In genomic region chr4:168487821-168488162, GRCh38 we compare ENCODE assay signal across 29 cellular contexts. TPM values are rescaled to one million over a fixed set of nuclear protein-coding genes. Genes with fewer than 3 reads are reported as not detected.
DNase-seq lines count a peak whose midpoint lies in the region; ATAC-seq and TF ChIP-seq lines count a peak whose summit lies in the region.
"Had no signal": no experiment of that assay in that cellular context is flagged by ENCODE, and none has a peak within 500 bp of the region (broad histone marks: within the 10 kb centered on the region; RNA-seq: fewer than 3 reads in every experiment).

No MANE protein-coding gene starts in this region.

- H3K9ac ChIP-seq in Loucy (ENCODE audit: low read depth, low read length, poor library complexity, severe bottlenecking): no peak overlapping the region

- H3K9me2 ChIP-seq in Loucy (replicated peaks; ENCODE audit: low read depth, low read length): no peaks in the 10 kb centered on the region

- H3K27ac Mint-ChIP-seq in Calu3 (ENCODE audit: unreplicated experiment): peak overlapping the region; percentile 77
- peak overlapping the region; percentile 25 to 56 (median 53) for H3K27ac Mint-ChIP-seq in nephron
- H3K27ac Mint-ChIP-seq: activated CD8-positive, alpha-beta T cell treated with anti-CD3 and anti-CD28 coated beads for 36 hours; natural killer cell treated with Interleukin-12 subunit alpha and Interleukin-12 subunit beta and Interleukin-15 and Interleukin-18, amount 100 ng/mL, for 72 hours; stimulated activated memory B cell treated with anti-CD40 and anti-IgM and Interleukin-4, amounts not matched to agents 10 μg/mL and 1 μg/mL and 100 μg/mL, for 72 hours had no signal

- H3K4me1 ChIP-seq in Loucy (ENCODE audit: insufficient read depth, low read length, poor library complexity, severe bottlenecking) (peaks cover 29% of the 10 kb centered on the region), transverse colon (no peaks in the 10 kb centered on the region)
- H3K4me1 ChIP-seq: suprapubic skin, uterus had no signal

- no peaks in the 10 kb centered on the region for H3F3A ChIP-seq in Loucy (ENCODE audit: low read depth)

- H4K20me1 ChIP-seq in Loucy (ENCODE audit: insufficient read depth, low read length, poor library complexity, severe bottlenecking): no peaks in the 10 kb centered on the region

- H3K27me3 Mint-ChIP-seq in Calu3 (ENCODE audit: unreplicated experiment): no peaks in the 10 kb centered on the region
- H3K27me3 Mint-ChIP-seq in nephron (ENCODE audit: low read depth): peaks cover 3% of the 10 kb centered on the region

- H3K9me3 ChIP-seq in Loucy (ENCODE audit: insufficient read depth, low read depth, low read length) (no peaks in the 10 kb centered on the region), transverse colon (no peaks in the 10 kb centered on the region)
- H3K9me3 ChIP-seq: ovary, suprapubic skin, uterus had no signal

- no peaks in the 10 kb centered on the region for H3K36me3 Mint-ChIP-seq in Calu3 (ENCODE audit: insufficient read depth, unreplicated experiment)
- H3K36me3 Mint-ChIP-seq in nephron (ENCODE audit: low read depth): no peaks in the 10 kb centered on the region
- H3K36me3 Mint-ChIP-seq: stimulated activated memory B cell treated with anti-CD40 and anti-IgM and Interleukin-4, amounts not matched to agents 10 μg/mL and 1 μg/mL and 100 μg/mL, for 72 hours had no signal

- TF ChIP-seq CTCF in Calu3 (IDR thresholded peaks at IDR 0.05; ENCODE audit: unreplicated experiment) (no peak), Loucy (conservative IDR thresholded peaks at IDR 0.05; ENCODE audit: low read length) (no peak), nephron (IDR thresholded peaks at IDR 0.05; ENCODE audit: unreplicated experiment in 3 of 3) (no peak), transverse colon (IDR thresholded peaks at IDR 0.05) (no peak)

- peaks cover 37% of the 10 kb centered on the region for H3K4me1 Mint-ChIP-seq in Calu3 (ENCODE audit: low read depth, unreplicated experiment)
- peaks cover 37% of the 10 kb centered on the region for H3K4me1 Mint-ChIP-seq in nephron
- H3K4me1 Mint-ChIP-seq: central memory CD8-positive, alpha-beta T cell; stimulated activated memory B cell treated with anti-CD40 and anti-IgM and Interleukin-4, amounts not matched to agents 10 μg/mL and 1 μg/mL and 100 μg/mL, for 72 hours had no signal

- no peak for ATAC-seq in GM19452 (IDR thresholded peaks at IDR 0.05; ENCODE audit: unreplicated experiment)
- ATAC-seq: stimulated activated memory B cell treated with anti-CD40 and anti-IgM and Interleukin-4, amounts not matched to agents 10 μg/mL and 1 μg/mL and 100 μg/mL, for 72 hours had no signal

- H3K79me2 ChIP-seq in Loucy (ENCODE audit: insufficient read depth, low read length): no peaks in the 10 kb centered on the region

- H3K4me3 Mint-ChIP-seq in Calu3 (ENCODE audit: low read depth, unreplicated experiment) (peak overlapping the region; percentile 45), nephron (peak overlapping the region in 1 of 3 experiments; percentile 49)
- H3K4me3 Mint-ChIP-seq: activated CD8-positive, alpha-beta T cell treated with anti-CD3 and anti-CD28 coated beads for 36 hours; central memory CD8-positive, alpha-beta T cell; natural killer cell treated with Interleukin-12 subunit alpha and Interleukin-12 subunit beta and Interleukin-15 and Interleukin-18, amount 100 ng/mL, for 72 hours; stimulated activated memory B cell treated with anti-CD40 and anti-IgM and Interleukin-4, amounts not matched to agents 10 μg/mL and 1 μg/mL and 100 μg/mL, for 72 hours had no signal

- DNase-seq in Calu3: no peak
- DNase-seq in epithelial cell of prostate (ENCODE audit: low read depth, low spot score): no peak
- no peak for DNase-seq in transverse colon
- DNase-seq in NCI-H1694 (lab: John Stamatoyannopoulos, UW): no peak
- no peak for DNase-seq in activated CD4-positive, alpha-beta T cell treated with anti-CD3 and anti-CD28 coated beads, Interleukin-2, amount 50 U/mL, for 4 hours
- DNase-seq: aorta; C1 segment of cervical spinal cord; dermis blood vessel endothelial cell; DND-41; Kasumi-1; NCI-H1048; NCI-H187; NCI-H524 treated with DMSO at 0.1 percent for 48 hours; ovary; retina; SIG-M5; stimulated activated CD4-positive, alpha-beta T cell treated with anti-CD3 and anti-CD28 coated beads, Interleukin-4, amount 100 ng/mL, for 24 hours; T-helper 1 cell; uterus had no signal

- 67% methylated on average over 2 of the region's 2 CpGs; no CpG with 5 or more reads in 1 of the 2 donors for WGBS in transverse colon (ENCODE audit: low coverage in 1 of 2), 2 donors

- CTCF ChIA-PET in Calu3 (lab: Charles Lee): interaction anchor here (0.8 to 1.2 kb wide), 4 partner anchors 9 to 101 kb away, joined by 3 to 4 read pairs (median 3); partner anchors contain the start of gene PALLD

- TF ChIP-seq POLR2A in transverse colon (IDR thresholded peaks at IDR 0.05): no peak

- TF ChIP-seq EP300 in transverse colon (IDR thresholded peaks at IDR 0.05; ENCODE audit: low read depth): no peak

- H2AFZ ChIP-seq in Loucy (ENCODE audit: low read length): 0 out of 2 replicates have a peak overlapping the region, but pooled peaks have one; percentile 56

- H3K36me3 ChIP-seq in Loucy (ENCODE audit: insufficient read depth, low read length) (no peaks in the 10 kb centered on the region), transverse colon (no peaks in the 10 kb centered on the region)
- H3K36me3 ChIP-seq: ovary, suprapubic skin, uterus had no signal

- in situ Hi-C loops in transverse colon (cut with MboI; ENCODE audit: low pct_ligation_motif_present in 1 of 4, low pct_unique_long_range_greater_than_20kb in 1 of 4, low sequenced_read_pairs in 3 of 4): loop anchor here in 1 of 4 donors (25.0 kb wide), 1 partner anchor 175 kb away; the partner anchor contains the start of gene DDX60

- H3K27ac ChIP-seq in epithelial cell of prostate (peak overlapping the region; percentile 92), transverse colon (no peak overlapping the region)
- H3K27ac ChIP-seq: HL-60, ovary, suprapubic skin, uterus had no signal

- H3K27me3 ChIP-seq in Loucy (ENCODE audit: insufficient read depth, low read length, poor library complexity, severe bottlenecking): no peaks in the 10 kb centered on the region
- H3K27me3 ChIP-seq in transverse colon: no peaks in the 10 kb centered on the region
- H3K27me3 ChIP-seq: ovary, suprapubic skin, uterus had no signal

- no peak overlapping the region for H3K4me2 ChIP-seq in Loucy (ENCODE audit: low read depth, low read length, poor library complexity, severe bottlenecking)

- H3K9me3 Mint-ChIP-seq in Calu3 (ENCODE audit: low read depth, unreplicated experiment): no peaks in the 10 kb centered on the region
- H3K9me3 Mint-ChIP-seq in nephron: no peaks in the 10 kb centered on the region
- H3K9me3 Mint-ChIP-seq: activated CD8-positive, alpha-beta T cell treated with anti-CD3 and anti-CD28 coated beads for 36 hours; activated naive CD4-positive, alpha-beta T cell treated with anti-CD3 and anti-CD28 coated beads, Interleukin-2, amount 50 U/mL, for 72 hours; central memory CD8-positive, alpha-beta T cell; natural killer cell treated with Interleukin-12 subunit alpha and Interleukin-12 subunit beta and Interleukin-15 and Interleukin-18, amount 100 ng/mL, for 72 hours; stimulated activated memory B cell treated with anti-CD40 and anti-IgM and Interleukin-4, amounts not matched to agents 10 μg/mL and 1 μg/mL and 100 μg/mL, for 72 hours had no signal

- H3K4me3 ChIP-seq in Loucy (ENCODE audit: low read length, poor library complexity, severe bottlenecking) (no peak overlapping the region), transverse colon (no peak overlapping the region)
- H3K4me3 ChIP-seq: ovary, suprapubic skin, uterus had no signal

- intact Hi-C loops in Calu3 (cut with micrococcal nuclease; ENCODE audit: unreplicated experiment): no loop called here
- intact Hi-C loops in transverse colon (cut with DNase I; ENCODE audit: low total_unique reads): no loop called here

- no TSS peak for BruUV-seq in Calu3 (replicated peaks; lab: Mats Ljungman, UMichigan)

RNA-seq across cellular contexts. Expression of gene DDX60L, which starts 7.5 kb away (rescaled TPM):
- total RNA-seq in Calu3 (2022): 32.5 and 73.2 TPM in 2 replicates
- 10 to 100 TPM in 3 of 4 donors, 1 to 10 TPM in 1; 8.4 to 65.8 (median 51.9) TPM for total RNA-seq in transverse colon

RNA-seq across cellular contexts. Expression of gene PALLD, which starts 9.1 kb away (rescaled TPM):
- total RNA-seq in Calu3 (2022) (13.1 and 27.6 TPM in 2 replicates), transverse colon (100 to 1,000 TPM; 230 to 309 (median 278) TPM)
